In genomic region chr11:63818609-63819008, GRCh38 we compare ENCODE assay signal across 37 cellular contexts.
"Had no signal": no experiment of that assay in that cellular context is flagged by ENCODE, and none has a peak within 500 bp of the region (broad histone marks: within the 10 kb centered on the region; RNA-seq: fewer than 3 reads in every experiment).

No MANE protein-coding gene starts in this region.

- H3K27ac Mint-ChIP-seq: activated B cell treated with CpG ODN at 0.5 μM for 24 hours; activated CD4-positive, alpha-beta memory T cell treated with anti-CD3 and anti-CD28 coated beads for 36 hours; activated CD4-positive, alpha-beta T cell treated with anti-CD3 and anti-CD28 coated beads, Interleukin-2, amount 10 ng/mL, durations not matched to agents 24 days and 14 days; activated CD8-positive, alpha-beta T cell treated with anti-CD3 and anti-CD28 coated beads for 36 hours; activated naive CD4-positive, alpha-beta T cell treated with anti-CD3 and anti-CD28 coated beads for 36 hours; activated naive CD4-positive, alpha-beta T cell treated with anti-CD3 and anti-CD28 coated beads, Interleukin-2, amount 50 U/mL, for 72 hours; activated naive CD8-positive, alpha-beta T cell treated with anti-CD3 and anti-CD28 coated beads for 36 hours; activated T-cell treated with anti-CD3 and anti-CD28 coated beads, Interleukin-2, amount 50 U/mL, for 72 hours; activated T-helper 1 cell treated with anti-CD3 and anti-CD28 coated beads, Interleukin-12 subunit alpha, Interleukin-12 subunit beta, Interleukin-2, Interleukin-4 antibody, amounts not matched to agents 30 ng/mL and 10 ng/mL and 1 ng/mL, durations not matched to agents 14 hours and 24 hours and 36 hours; activated T-helper 17 cell treated with anti-CD3 and anti-CD28 coated beads, Interleukin-2, amount 50 U/mL, for 72 hours; T-helper 1 cell treated with Interleukin-12 subunit alpha and Interleukin-12 subunit beta and Interleukin-4 antibody, amounts not matched to agents 30 μg/mL and 1 μg/mL, for 36 hours; T-helper 2 cell treated with Interferon-gamma antibody and Interleukin-4, amounts not matched to agents 5 μg/mL and 100 μg/mL, for 36 hours had no signal

- H3K27me3 ChIP-seq: adrenal gland, body of pancreas, brain microvascular endothelial cell, breast epithelium had no signal

- H3K9me3 Mint-ChIP-seq: activated B cell treated with CpG ODN at 0.5 μM for 24 hours; activated CD4-positive, alpha-beta memory T cell treated with anti-CD3 and anti-CD28 coated beads for 36 hours; activated CD4-positive, alpha-beta T cell treated with anti-CD3 and anti-CD28 coated beads, Interleukin-2, amount 10 ng/mL, durations not matched to agents 24 days and 14 days; activated CD8-positive, alpha-beta T cell treated with anti-CD3 and anti-CD28 coated beads for 36 hours; activated naive CD4-positive, alpha-beta T cell treated with anti-CD3 and anti-CD28 coated beads for 36 hours; activated naive CD4-positive, alpha-beta T cell treated with anti-CD3 and anti-CD28 coated beads, Interleukin-2, amount 50 U/mL, for 72 hours; activated naive CD8-positive, alpha-beta T cell treated with anti-CD3 and anti-CD28 coated beads for 36 hours; activated T-cell treated with anti-CD3 and anti-CD28 coated beads, Interleukin-2, amount 50 U/mL, for 4 hours; activated T-cell treated with anti-CD3 and anti-CD28 coated beads, Interleukin-2, amount 50 U/mL, for 72 hours; activated T-helper 1 cell treated with anti-CD3 and anti-CD28 coated beads, Interleukin-12 subunit alpha, Interleukin-12 subunit beta, Interleukin-2, Interleukin-4 antibody, amounts not matched to agents 30 ng/mL and 10 ng/mL and 1 ng/mL, durations not matched to agents 14 hours and 24 hours and 36 hours; activated T-helper 17 cell treated with anti-CD3 and anti-CD28 coated beads, Interleukin-2, amount 50 U/mL, for 72 hours; T-helper 1 cell treated with Interleukin-12 subunit alpha and Interleukin-12 subunit beta and Interleukin-4 antibody, amounts not matched to agents 30 μg/mL and 1 μg/mL, for 36 hours; T-helper 2 cell treated with Interferon-gamma antibody and Interleukin-4, amounts not matched to agents 5 μg/mL and 100 μg/mL, for 36 hours had no signal

- FAIRE-seq: astrocyte, TTC549 had no signal

- H3K27ac ChIP-seq: adrenal gland, body of pancreas, brain microvascular endothelial cell, breast epithelium, VCaP had no signal

- DNase-seq: activated B cell treated with CpG ODN at 0.5 μM for 24 hours; activated CD4-positive, alpha-beta memory T cell treated with anti-CD3 and anti-CD28 coated beads for 36 hours; activated CD4-positive, alpha-beta T cell treated with anti-CD3 and anti-CD28 coated beads for 4 hours; activated CD4-positive, alpha-beta T cell treated with anti-CD3 and anti-CD28 coated beads, Interleukin-2, amount 10 ng/mL, durations not matched to agents 24 days and 14 days; activated CD4-positive, alpha-beta T cell treated with anti-CD3 and anti-CD28 coated beads, Interleukin-2, amount 50 U/mL, for 1 hour; activated CD4-positive, alpha-beta T cell treated with anti-CD3 and anti-CD28 coated beads, Interleukin-2, amount 50 U/mL, for 4 hours; activated CD4-positive, CD25-positive, alpha-beta regulatory T cell treated with anti-CD3 and anti-CD28 coated beads, Interleukin-2, amount 50 U/mL, for 72 hours; activated CD8-positive, alpha-beta memory T cell treated with anti-CD3 and anti-CD28 coated beads, Interleukin-2, amount 50 U/mL, for 4 hours; activated CD8-positive, alpha-beta T cell treated with anti-CD3 and anti-CD28 coated beads for 36 hours; activated effector memory CD4-positive, alpha-beta T cell treated with anti-CD3 and anti-CD28 coated beads, Interleukin-2, amount 50 U/mL, for 16 hours; activated gamma-delta T cell treated with Interleukin-2 at 50 U/mL for 16 hours; activated naive CD4-positive, alpha-beta T cell; activated naive CD4-positive, alpha-beta T cell treated with anti-CD3 and anti-CD28 coated beads for 36 hours; activated naive CD4-positive, alpha-beta T cell treated with anti-CD3 and anti-CD28 coated beads, Interleukin-2, amount 50 U/mL, for 16 hours; activated naive CD8-positive, alpha-beta T cell treated with anti-CD3 and anti-CD28 coated beads for 36 hours; activated T-cell treated with anti-CD3 and anti-CD28 coated beads for 4 hours; activated T-cell treated with anti-CD3 and anti-CD28 coated beads, Interleukin-2, amount 50 U/mL, for 1 hour; activated T-cell treated with anti-CD3 and anti-CD28 coated beads, Interleukin-2, amount 50 U/mL, for 4 hours; activated T-cell treated with anti-CD3 and anti-CD28 coated beads, Interleukin-2, amount 50 U/mL, for 72 hours; adrenal gland; amniotic stem cell; aorta; body of pancreas; brain microvascular endothelial cell; central memory CD4-positive, alpha-beta T cell; T-helper 1 cell; T-helper 2 cell; T-helper 9 cell had no signal

- H3K36me3 ChIP-seq: breast epithelium had no signal

- H3K4me3 ChIP-seq: adrenal gland, body of pancreas, breast epithelium had no signal

- H3K27me3 Mint-ChIP-seq: activated B cell treated with CpG ODN at 0.5 μM for 24 hours; activated CD4-positive, alpha-beta memory T cell treated with anti-CD3 and anti-CD28 coated beads for 36 hours; activated CD4-positive, alpha-beta T cell treated with anti-CD3 and anti-CD28 coated beads, Interleukin-2, amount 10 ng/mL, durations not matched to agents 24 days and 14 days; activated CD8-positive, alpha-beta T cell treated with anti-CD3 and anti-CD28 coated beads for 36 hours; activated naive CD8-positive, alpha-beta T cell treated with anti-CD3 and anti-CD28 coated beads for 36 hours; activated T-helper 17 cell treated with anti-CD3 and anti-CD28 coated beads, Interleukin-2, amount 50 U/mL, for 72 hours had no signal

- ATAC-seq: activated CD8-positive, alpha-beta T cell treated with anti-CD3 and anti-CD28 coated beads for 36 hours; activated naive CD4-positive, alpha-beta T cell treated with anti-CD3 and anti-CD28 coated beads, Interleukin-2, amount 50 U/mL, for 72 hours; activated T-cell treated with anti-CD3 and anti-CD28 coated beads, Interleukin-2, amount 50 U/mL, for 4 hours; activated T-cell treated with anti-CD3 and anti-CD28 coated beads, Interleukin-2, amount 50 U/mL, for 72 hours; activated T-helper 17 cell treated with anti-CD3 and anti-CD28 coated beads, Interleukin-2, amount 50 U/mL, for 72 hours; body of pancreas had no signal

- H3K9me3 ChIP-seq: adrenal gland, body of pancreas, breast epithelium had no signal

- H3K4me3 Mint-ChIP-seq: activated B cell treated with CpG ODN at 0.5 μM for 24 hours; activated CD4-positive, alpha-beta memory T cell treated with anti-CD3 and anti-CD28 coated beads for 36 hours; activated CD4-positive, alpha-beta T cell treated with anti-CD3 and anti-CD28 coated beads, Interleukin-2, amount 10 ng/mL, durations not matched to agents 24 days and 14 days; activated CD8-positive, alpha-beta T cell treated with anti-CD3 and anti-CD28 coated beads for 36 hours; activated naive CD4-positive, alpha-beta T cell treated with anti-CD3 and anti-CD28 coated beads for 36 hours; activated naive CD8-positive, alpha-beta T cell treated with anti-CD3 and anti-CD28 coated beads for 36 hours; activated T-cell treated with anti-CD3 and anti-CD28 coated beads, Interleukin-2, amount 50 U/mL, for 4 hours; activated T-cell treated with anti-CD3 and anti-CD28 coated beads, Interleukin-2, amount 50 U/mL, for 72 hours; activated T-helper 1 cell treated with anti-CD3 and anti-CD28 coated beads, Interleukin-12 subunit alpha, Interleukin-12 subunit beta, Interleukin-2, Interleukin-4 antibody, amounts not matched to agents 30 ng/mL and 10 ng/mL and 1 ng/mL, durations not matched to agents 14 hours and 24 hours and 36 hours; activated T-helper 17 cell treated with anti-CD3 and anti-CD28 coated beads, Interleukin-2, amount 50 U/mL, for 72 hours; T-helper 1 cell treated with Interleukin-12 subunit alpha and Interleukin-12 subunit beta and Interleukin-4 antibody, amounts not matched to agents 30 μg/mL and 1 μg/mL, for 36 hours; T-helper 2 cell treated with Interferon-gamma antibody and Interleukin-4, amounts not matched to agents 5 μg/mL and 100 μg/mL, for 36 hours had no signal
